Comparison of ENCODE assay signal across 8 cellular contexts in genomic region chr1:11979453-11979817, GRCh38. TPM values are rescaled to one million over a fixed set of nuclear protein-coding genes. Genes with fewer than 3 reads are reported as not detected.
DNase-seq lines count a peak whose midpoint lies in the region; ATAC-seq lines count a peak whose summit lies in the region.

No MANE protein-coding gene starts in this region.

- H3K9ac ChIP-seq in adipocyte (ENCODE audit: low read length) = peak overlapping the region; percentile 99

- H3K27me3 Mint-ChIP-seq in activated T-cell treated with anti-CD3 and anti-CD28 coated beads, Interleukin-2, amount 50 U/mL, for 72 hours (ENCODE audit: low read depth) = no peaks in the 10 kb centered on the region

- H3K27ac Mint-ChIP-seq in activated T-cell treated with anti-CD3 and anti-CD28 coated beads, Interleukin-2, amount 50 U/mL, for 72 hours = peak overlapping the region; percentile 93

- no peaks in the 10 kb centered on the region for H3K9me3 Mint-ChIP-seq in activated T-cell treated with anti-CD3 and anti-CD28 coated beads, Interleukin-2, amount 50 U/mL, for 72 hours

- H3K27ac ChIP-seq in substantia nigra (ENCODE audit: low read depth, low read length, poor library complexity, severe bottlenecking) = peak overlapping the region; percentile 72

- DNase-seq in activated T-cell treated with anti-CD3 and anti-CD28 coated beads, Interleukin-2, amount 50 U/mL, for 72 hours = no peak
- DNase-seq in activated T-cell treated with anti-CD3 and anti-CD28 coated beads for 4 hours = no peak
- no peak for DNase-seq in adipocyte (ENCODE audit: low read depth)
- peak; percentile 33 for DNase-seq in iPS-NIHi11 (ENCODE audit: low spot score)
- DNase-seq in substantia nigra (lab: John Stamatoyannopoulos, UW) = peak in 21 of 49 donors; percentile 28 to 80 (median 59)
- no peak for DNase-seq in H4 (ENCODE audit: low spot score)

- H3K4me3 Mint-ChIP-seq in activated T-cell treated with anti-CD3 and anti-CD28 coated beads, Interleukin-2, amount 50 U/mL, for 72 hours = peak overlapping the region; percentile 97 to 98

- H3K4me1 Mint-ChIP-seq in activated T-cell treated with anti-CD3 and anti-CD28 coated beads, Interleukin-2, amount 50 U/mL, for 72 hours (ENCODE audit: low read depth) = peaks cover 35% of the 10 kb centered on the region

- H3K9me3 ChIP-seq in adipocyte (ENCODE audit: control insufficient read depth, low read length) = no peaks in the 10 kb centered on the region

- H3K27me3 ChIP-seq in adipocyte (replicated peaks; ENCODE audit: control insufficient read depth, insufficient read depth, low read length) = no peaks in the 10 kb centered on the region

- H3K36me3 ChIP-seq in adipocyte (ENCODE audit: control insufficient read depth, insufficient read depth, low read length, severe bottlenecking) = peaks cover 33% of the 10 kb centered on the region

- H3K36me3 Mint-ChIP-seq in activated T-cell treated with anti-CD3 and anti-CD28 coated beads, Interleukin-2, amount 50 U/mL, for 72 hours (ENCODE audit: insufficient read depth in 2 of 2) = peaks cover 7 to 14% of the 10 kb centered on the region in 2 donors

- peak overlapping the region; percentile 99 for H3K4me3 ChIP-seq in adipocyte (ENCODE audit: low read length)

- H3K4me1 ChIP-seq in adipocyte (ENCODE audit: control insufficient read depth, insufficient read depth, low read length) = peaks cover 37% of the 10 kb centered on the region

- no peak for ATAC-seq in activated T-cell treated with anti-CD3 and anti-CD28 coated beads, Interleukin-2, amount 50 U/mL, for 72 hours (replicated peaks in 1 of 2)
- ATAC-seq in GM19023 (IDR thresholded peaks at IDR 0.05; ENCODE audit: unreplicated experiment) = no peak
- no peak for ATAC-seq in HG03354 (IDR thresholded peaks at IDR 0.05; ENCODE audit: poor library complexity, severe bottlenecking, unreplicated experiment)

RNA-seq across cellular contexts. Expression of gene MFN2, which starts 0.8 kb away (rescaled TPM):
- total RNA-seq in activated T-cell treated with anti-CD3 and anti-CD28 coated beads, Interleukin-2, amount 50 U/mL, for 72 hours = 10 to 100 TPM; 54.8 to 66.1 TPM
- 38.4 and 40.1 TPM in 2 replicates for total RNA-seq in H4 (2014; rRNA removed; shearing (Covaris generic))

RNA-seq across cellular contexts. Expression of gene MIIP, which starts 39.9 kb away (rescaled TPM):
- total RNA-seq in activated T-cell treated with anti-CD3 and anti-CD28 coated beads, Interleukin-2, amount 50 U/mL, for 72 hours = 10 to 100 TPM; 67.3 to 80.3 TPM
- 15.3 and 18.6 TPM in 2 replicates for total RNA-seq in H4 (2014; rRNA removed; shearing (Covaris generic))

RNA-seq across cellular contexts. Expression of gene PLOD1, which starts 44.9 kb away (rescaled TPM):
- total RNA-seq in activated T-cell treated with anti-CD3 and anti-CD28 coated beads, Interleukin-2, amount 50 U/mL, for 72 hours = 10 to 100 TPM; 13.5 to 13.6 TPM
- total RNA-seq in H4 (2014; rRNA removed; shearing (Covaris generic)) = 105 and 112 TPM in 2 replicates

RNA-seq across cellular contexts. Expression of gene KIAA2013, which starts 53.2 kb away (rescaled TPM):
- 10 to 100 TPM; 25.3 to 26.9 TPM for total RNA-seq in activated T-cell treated with anti-CD3 and anti-CD28 coated beads, Interleukin-2, amount 50 U/mL, for 72 hours
- 29.9 and 38.9 TPM in 2 replicates for total RNA-seq in H4 (2014; rRNA removed; shearing (Covaris generic))
